23 cellular contexts compared by ENCODE assay signal in the genomic region with DNA sequence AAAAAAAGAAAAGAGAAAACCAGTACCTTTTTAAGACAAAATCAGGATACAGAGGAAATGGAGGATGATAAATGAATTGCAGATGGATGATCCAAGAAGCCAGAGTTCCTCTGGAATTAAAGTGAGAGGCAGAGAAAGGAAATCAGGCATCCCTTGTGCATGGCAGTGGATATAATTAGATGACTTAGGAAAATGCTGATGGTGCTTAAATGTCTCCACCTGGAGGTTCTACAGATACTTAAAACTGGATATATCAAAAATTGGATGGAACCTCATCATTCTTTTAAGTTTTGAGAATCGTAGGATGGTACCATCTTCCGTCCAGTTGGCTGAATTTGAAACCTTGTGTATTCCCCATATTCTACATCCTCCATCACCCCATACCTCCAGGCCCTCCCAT.
"Had no signal": no experiment of that assay in that cellular context is flagged by ENCODE, and none has a peak within 500 bp of the region (broad histone marks: within the 10 kb centered on the region; RNA-seq: fewer than 3 reads in every experiment).

No MANE protein-coding gene starts in this region.

- H3K4me3 ChIP-seq: MG63, PC-9, Peyer's patch, SJSA1 had no signal

- H3K9ac ChIP-seq: SK-N-SH had no signal

- H3K36me3 ChIP-seq: MG63, Peyer's patch, SJSA1 had no signal

- H2AFZ ChIP-seq: PC-9 had no signal

- H3K4me1 ChIP-seq: Peyer's patch, SJSA1 had no signal

- H3K27ac ChIP-seq: PC-9, Peyer's patch, SJSA1 had no signal

- DNase-seq: Karpas-422; KG1; MG63; NCI-H1092; NCI-H1436; NCI-H187; NCI-H2029; NCI-H2081 treated with DMSO at 0.1 percent for 48 hours; NCI-H2171; NCI-H226; NCI-H446 treated with DMSO at 0.1 percent for 48 hours; NCI-H510A treated with DMSO at 0.1 percent for 48 hours; NCI-H748 treated with DMSO at 0.1 percent for 48 hours; NK-92 treated with Interleukin-12 subunit alpha and Interleukin-12 subunit beta, amount 100 ng/mL, for 24 hours; PC-9; Peyer's patch; Right ventricle myocardium superior; RPMI8226; SIG-M5; SK-N-SH; SW 1271; T-cell had no signal

- H3K4me2 ChIP-seq: PC-9, SK-N-SH had no signal

- H3K27me3 ChIP-seq: MG63, Peyer's patch, SJSA1 had no signal

- H3K9me3 ChIP-seq: MG63, Peyer's patch, SJSA1, SK-N-SH had no signal

- ATAC-seq: T-cell had no signal
